Comparison of ENCODE assay signal across 1 cellular context in the genomic region with DNA sequence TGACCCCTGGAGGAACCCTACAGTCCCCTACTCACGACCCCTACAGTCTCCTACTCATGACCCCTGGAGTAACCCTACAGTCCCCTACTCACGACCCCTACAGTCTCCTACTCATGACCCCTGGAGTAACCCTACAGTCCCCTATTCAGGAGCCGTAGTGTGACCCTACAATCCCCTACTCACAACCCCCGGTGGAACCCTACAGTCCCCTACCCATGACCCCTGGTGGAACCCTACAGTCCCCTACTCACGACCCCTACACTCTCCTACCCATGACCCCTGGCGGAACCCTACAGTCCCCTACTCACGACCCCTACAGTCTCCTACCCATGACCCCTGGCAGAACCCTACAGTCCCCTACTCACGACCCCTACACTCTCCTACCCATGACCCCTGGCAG. TPM values are rescaled to one million over a fixed set of nuclear protein-coding genes. Genes with fewer than 3 reads are reported as not detected.
"Had no signal": no experiment of that assay in that cellular context is flagged by ENCODE, and none has a peak within 500 bp of the region (broad histone marks: within the 10 kb centered on the region; RNA-seq: fewer than 3 reads in every experiment).

No MANE protein-coding gene starts in this region.

RNA-seq across cellular contexts. Expression of gene IL3RA, which starts 39.0 kb away (rescaled TPM):
- total RNA-seq: G401 had no signal
